Comparison of ENCODE assay signal across 28 cellular contexts in the genomic region with DNA sequence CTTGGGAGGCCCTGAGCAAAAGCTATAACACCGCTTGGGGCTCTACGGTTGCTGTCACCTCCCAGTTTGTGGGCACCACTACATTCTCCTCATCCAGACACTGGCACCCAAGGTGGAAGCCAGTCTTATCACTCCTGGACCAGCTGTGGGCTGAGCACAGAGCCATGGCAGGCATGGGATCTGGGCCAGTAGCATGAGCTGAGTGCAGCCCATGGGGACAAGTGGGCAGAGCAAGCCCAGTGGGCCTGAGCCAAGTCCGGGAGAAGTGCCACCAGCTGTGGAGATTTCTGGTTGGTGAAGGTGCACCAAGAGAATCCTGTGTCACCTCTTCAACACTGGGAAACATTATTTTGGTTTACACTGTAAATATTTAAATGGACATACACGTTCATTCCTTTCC.
"Had no signal": no experiment of that assay in that cellular context is flagged by ENCODE, and none has a peak within 500 bp of the region (broad histone marks: within the 10 kb centered on the region; RNA-seq: fewer than 3 reads in every experiment).

No MANE protein-coding gene starts in this region.

- H3K4me1 Mint-ChIP-seq: mesothelial cell of epicardium; naive B cell; natural killer cell; nephron progenitor cell; stimulated activated naive CD8-positive, alpha-beta T cell treated with anti-CD3 and anti-CD28 coated beads, Interleukin-15, amount 100 ng/mL, for 72 hours had no signal

- DNase-seq: heart right ventricle; kidney glomerular epithelial cell; left colon; lower lobe of right lung; mammary epithelial cell; mesenchymal stem cell; naive B cell; natural killer cell; nephron progenitor cell; nucleus accumbens; right lobe of liver; stimulated activated CD4-positive, alpha-beta T cell treated with anti-CD3 and anti-CD28 coated beads, Interleukin-12 subunit alpha, Interleukin-12 subunit beta, amount 100 ng/mL, for 4 hours; stimulated activated CD4-positive, alpha-beta T cell treated with anti-CD3 and anti-CD28 coated beads, Interleukin-15, amount 100 ng/mL, for 24 hours; stimulated activated CD4-positive, alpha-beta T cell treated with anti-CD3 and anti-CD28 coated beads, Interleukin-2, amount 100 ng/mL, for 24 hours; stimulated activated CD4-positive, alpha-beta T cell treated with anti-CD3 and anti-CD28 coated beads, Interleukin-4, amount 100 ng/mL, for 1 hour; stimulated activated naive CD4-positive, alpha-beta T cell treated with Interleukin-2 at 50 U/mL for 16 hours; stimulated activated naive CD8-positive, alpha-beta T cell treated with anti-CD3 and anti-CD28 coated beads, Interleukin-15, amount 100 ng/mL, for 72 hours; substantia nigra; transverse colon had no signal

- H3K27ac Mint-ChIP-seq: mesothelial cell of epicardium; naive B cell; natural killer cell; nephron progenitor cell; progenitor cell of endocrine pancreas; stimulated activated naive CD8-positive, alpha-beta T cell treated with anti-CD3 and anti-CD28 coated beads, Interleukin-15, amount 100 ng/mL, for 72 hours had no signal

- H3K79me2 ChIP-seq: hepatocyte, parathyroid adenoma had no signal

- H3K4me2 ChIP-seq: hepatocyte, smooth muscle cell had no signal

- ATAC-seq: heart right ventricle; left colon; left lung; lower lobe of right lung; natural killer cell; right lobe of liver; stimulated activated naive CD8-positive, alpha-beta T cell treated with anti-CD3 and anti-CD28 coated beads, Interleukin-15, amount 100 ng/mL, for 72 hours had no signal

- H3K4me3 ChIP-seq: heart right ventricle, hepatocyte, left lung, lower lobe of right lung, right atrium auricular region, right lobe of liver, smooth muscle cell, transverse colon, upper lobe of left lung had no signal

- H3K27ac ChIP-seq: heart right ventricle, hepatocyte, left lung, lower lobe of right lung, parathyroid adenoma, right atrium auricular region, right lobe of liver, transverse colon, upper lobe of left lung had no signal

- H3K27me3 ChIP-seq: heart right ventricle, hepatocyte, left lung, right atrium auricular region, right lobe of liver, transverse colon, upper lobe of left lung had no signal

- H3K9me3 Mint-ChIP-seq: nephron progenitor cell had no signal

- H3K36me3 ChIP-seq: heart right ventricle, left lung, lower lobe of right lung, right atrium auricular region, right lobe of liver, transverse colon, upper lobe of left lung had no signal

- H3K27me3 Mint-ChIP-seq: naive B cell; progenitor cell of endocrine pancreas; stimulated activated naive CD8-positive, alpha-beta T cell treated with anti-CD3 and anti-CD28 coated beads, Interleukin-15, amount 100 ng/mL, for 72 hours had no signal

- H3K36me3 Mint-ChIP-seq: mesothelial cell of epicardium, naive B cell, natural killer cell had no signal

- H3K9ac ChIP-seq: parathyroid adenoma had no signal

- H3K4me3 Mint-ChIP-seq: mesothelial cell of epicardium; naive B cell; natural killer cell; nephron progenitor cell; stimulated activated naive CD8-positive, alpha-beta T cell treated with anti-CD3 and anti-CD28 coated beads, Interleukin-15, amount 100 ng/mL, for 72 hours had no signal

- H3K4me1 ChIP-seq: heart right ventricle, left lung, lower lobe of right lung, parathyroid adenoma, right atrium auricular region, right lobe of liver, transverse colon, upper lobe of left lung had no signal

- H3K9me3 ChIP-seq: lower lobe of right lung, right lobe of liver, transverse colon had no signal

- FAIRE-seq: urothelium cell line had no signal
